ENCODE assay signal across 15 cellular contexts in genomic region chr16:67089101-67089500, GRCh38. TPM values are rescaled to one million over a fixed set of nuclear protein-coding genes. Genes with fewer than 3 reads are reported as not detected.
A peak's percentile ranks its signal among the peaks of the same experiment; 100 is the strongest.
DNase-seq lines count a peak whose midpoint lies in the region; ATAC-seq and TF ChIP-seq lines count a peak whose summit lies in the region.
"Had no signal": no experiment of that assay in that cellular context is flagged by ENCODE, and none has a peak within 500 bp of the region (broad histone marks: within the 10 kb centered on the region; RNA-seq: fewer than 3 reads in every experiment).

No MANE protein-coding gene starts in this region.

- peaks cover 5% of the 10 kb centered on the region for H3K36me3 Mint-ChIP-seq in activated naive CD4-positive, alpha-beta T cell treated with anti-CD3 and anti-CD28 coated beads, Interleukin-2, amount 50 U/mL, for 24 hours
- peaks cover 3% of the 10 kb centered on the region for H3K36me3 Mint-ChIP-seq in CD4-positive, CD25-positive, alpha-beta regulatory T cell
- peaks cover 11% of the 10 kb centered on the region for H3K36me3 Mint-ChIP-seq in nephron (ENCODE audit: low read depth)
- H3K36me3 Mint-ChIP-seq in activated T-cell treated with anti-CD3 and anti-CD28 coated beads, Interleukin-2, amount 50 U/mL, for 4 hours (ENCODE audit: insufficient read depth), result peaks cover 28% of the 10 kb centered on the region

- DNase-seq in activated naive CD4-positive, alpha-beta T cell (lab: John Stamatoyannopoulos, UW), result no peak
- no peak for DNase-seq in CD4-positive, CD25-positive, alpha-beta regulatory T cell
- DNase-seq in SK-N-MC (ENCODE audit: low read depth, low spot score) (no peak), cortex of kidney (lab: John Stamatoyannopoulos, UW) (no peak)
- no peak for DNase-seq in activated T-cell treated with anti-CD3 and anti-CD28 coated beads, Interleukin-2, amount 50 U/mL, for 4 hours
- DNase-seq: 8988T; ACHN; Calu3; CD4-positive, alpha-beta T cell; DMS 273 treated with DMSO at 0.1 percent for 48 hours had no signal

- H3K9me3 ChIP-seq in CD4-positive, CD25-positive, alpha-beta regulatory T cell (ENCODE audit: control insufficient read depth in 2 of 2, low read length in 2 of 2), result no peaks in the 10 kb centered on the region
- H3K9me3 ChIP-seq in SK-N-MC (ENCODE audit: low read depth, low read length), result no peaks in the 10 kb centered on the region
- H3K9me3 ChIP-seq: BLaER1 treated with 17β-estradiol and CSF1 and Interleukin-3, amounts not matched to agents 10 nM and 100 nM had no signal

- H3K27me3 ChIP-seq in CD4-positive, CD25-positive, alpha-beta regulatory T cell (ENCODE audit: control insufficient read depth, insufficient read depth, low read length), result no peaks in the 10 kb centered on the region
- H3K27me3 ChIP-seq: BLaER1 treated with 17β-estradiol and CSF1 and Interleukin-3, amounts not matched to agents 10 nM and 100 nM had no signal

- no peak overlapping the region for H3K9ac ChIP-seq in SK-N-MC (ENCODE audit: insufficient read length)
- H3K9ac ChIP-seq: BLaER1 treated with 17β-estradiol and CSF1 and Interleukin-3, amounts not matched to agents 10 nM and 100 nM had no signal

- H3K36me3 ChIP-seq in CD4-positive, CD25-positive, alpha-beta regulatory T cell (ENCODE audit: control insufficient read depth, insufficient read depth, low read length), result peaks cover 7% of the 10 kb centered on the region
- no peaks in the 10 kb centered on the region for H3K36me3 ChIP-seq in SK-N-MC (ENCODE audit: insufficient read depth, low read length)

- peaks cover 24% of the 10 kb centered on the region for H3K4me1 Mint-ChIP-seq in activated naive CD4-positive, alpha-beta T cell treated with anti-CD3 and anti-CD28 coated beads, Interleukin-2, amount 50 U/mL, for 24 hours
- H3K4me1 Mint-ChIP-seq in CD4-positive, CD25-positive, alpha-beta regulatory T cell, result peaks cover 9 to 24% (median 21%) of the 10 kb centered on the region in 4 donors
- peaks cover 64% of the 10 kb centered on the region for H3K4me1 Mint-ChIP-seq in nephron
- peaks cover 11% of the 10 kb centered on the region for H3K4me1 Mint-ChIP-seq in activated T-cell treated with anti-CD3 and anti-CD28 coated beads, Interleukin-2, amount 50 U/mL, for 4 hours (ENCODE audit: low read depth)

- H3K27ac Mint-ChIP-seq in activated naive CD4-positive, alpha-beta T cell treated with anti-CD3 and anti-CD28 coated beads, Interleukin-2, amount 50 U/mL, for 24 hours, result peak overlapping the region; percentile 47
- H3K27ac Mint-ChIP-seq in CD4-positive, CD25-positive, alpha-beta regulatory T cell, result peak overlapping the region; percentile 1 to 73 (median 12)
- H3K27ac Mint-ChIP-seq in nephron, result peak overlapping the region; percentile 87 to 93 (median 91)

- TF ChIP-seq CTCF in nephron (IDR thresholded peaks at IDR 0.05; ENCODE audit: unreplicated experiment in 3 of 3), result no peak

- no peaks in the 10 kb centered on the region for H3K4me1 ChIP-seq in CD4-positive, CD25-positive, alpha-beta regulatory T cell (ENCODE audit: control insufficient read depth, insufficient read depth, low read length, poor library complexity, severe bottlenecking)

- H3K4me3 Mint-ChIP-seq in activated naive CD4-positive, alpha-beta T cell treated with anti-CD3 and anti-CD28 coated beads, Interleukin-2, amount 50 U/mL, for 24 hours, result no peak overlapping the region
- H3K4me3 Mint-ChIP-seq in CD4-positive, CD25-positive, alpha-beta regulatory T cell, result no peak overlapping the region
- no peak overlapping the region for H3K4me3 Mint-ChIP-seq in nephron
- H3K4me3 Mint-ChIP-seq in activated T-cell treated with anti-CD3 and anti-CD28 coated beads, Interleukin-2, amount 50 U/mL, for 4 hours, result no peak overlapping the region
- H3K4me3 Mint-ChIP-seq: CD4-positive, alpha-beta T cell had no signal

- ATAC-seq in CD4-positive, CD25-positive, alpha-beta regulatory T cell (ENCODE audit: low read depth in 2 of 2), result no peak
- no peak for ATAC-seq in activated T-cell treated with anti-CD3 and anti-CD28 coated beads, Interleukin-2, amount 50 U/mL, for 4 hours
- ATAC-seq in SK-N-SH treated with all-trans-retinoic acid at 6 μM for 48 hours, result no peak
- ATAC-seq: HCT116 had no signal

- no peaks in the 10 kb centered on the region for H3K27me3 Mint-ChIP-seq in activated naive CD4-positive, alpha-beta T cell treated with anti-CD3 and anti-CD28 coated beads, Interleukin-2, amount 50 U/mL, for 24 hours
- no peaks in the 10 kb centered on the region for H3K27me3 Mint-ChIP-seq in CD4-positive, CD25-positive, alpha-beta regulatory T cell
- no peaks in the 10 kb centered on the region for H3K27me3 Mint-ChIP-seq in nephron (ENCODE audit: low read depth)
- no peaks in the 10 kb centered on the region for H3K27me3 Mint-ChIP-seq in activated T-cell treated with anti-CD3 and anti-CD28 coated beads, Interleukin-2, amount 50 U/mL, for 4 hours (ENCODE audit: low read depth)
- H3K27me3 Mint-ChIP-seq: CD4-positive, alpha-beta T cell had no signal

- no peak overlapping the region for H3K4me3 ChIP-seq in CD4-positive, CD25-positive, alpha-beta regulatory T cell (ENCODE audit: low read depth, low read length)
- no peak overlapping the region for H3K4me3 ChIP-seq in SK-N-MC
- H3K4me3 ChIP-seq: BLaER1 treated with 17β-estradiol and CSF1 and Interleukin-3, amounts not matched to agents 10 nM and 100 nM had no signal

- no peak overlapping the region for H3K27ac ChIP-seq in CD4-positive, CD25-positive, alpha-beta regulatory T cell (ENCODE audit: insufficient read depth, low read length, poor library complexity, severe bottlenecking)
- H3K27ac ChIP-seq in SK-N-MC, result peak overlapping the region; percentile 54; the same call in 1 of the 2 replicates

- H3K9me3 Mint-ChIP-seq in activated naive CD4-positive, alpha-beta T cell treated with anti-CD3 and anti-CD28 coated beads, Interleukin-2, amount 50 U/mL, for 24 hours, result no peaks in the 10 kb centered on the region
- no peaks in the 10 kb centered on the region for H3K9me3 Mint-ChIP-seq in CD4-positive, CD25-positive, alpha-beta regulatory T cell
- no peaks in the 10 kb centered on the region for H3K9me3 Mint-ChIP-seq in nephron
- no peaks in the 10 kb centered on the region for H3K9me3 Mint-ChIP-seq in activated T-cell treated with anti-CD3 and anti-CD28 coated beads, Interleukin-2, amount 50 U/mL, for 4 hours
- H3K9me3 Mint-ChIP-seq: CD4-positive, alpha-beta T cell had no signal

TF ChIP-seq in SK-N-SH treated with all-trans-retinoic acid at 6 μM for 48 hours, 23 proteins besides CTCF, POLR2A, EP300 and RAD21:
- TF ChIP-seq POU6F1 (CRISPR knock-in tag; IDR thresholded peaks at IDR 0.05; ENCODE audit: borderline replicate concordance, low read depth), result no peak
- TF ChIP-seq TCF4 (CRISPR knock-in tag; IDR thresholded peaks at IDR 0.05; ENCODE audit: borderline replicate concordance), result no peak
- TF ChIP-seq ISL1 (CRISPR knock-in tag; IDR thresholded peaks at IDR 0.05), result no peak
- TF ChIP-seq OSR1 (CRISPR knock-in tag; IDR thresholded peaks at IDR 0.05), result no peak
- TF ChIP-seq ARNTL (CRISPR knock-in tag; IDR thresholded peaks at IDR 0.05; ENCODE audit: borderline replicate concordance, low read depth), result no peak
- no peak for TF ChIP-seq CSRNP3 (CRISPR knock-in tag; IDR thresholded peaks at IDR 0.05)
- no peak for TF ChIP-seq SNAI2 (CRISPR knock-in tag; IDR thresholded peaks at IDR 0.05)

RNA-seq across cellular contexts. Expression of gene PHAF1, which starts 20.6 kb away (rescaled TPM):
- 19.2 TPM for total RNA-seq in CD4-positive, CD25-positive, alpha-beta regulatory T cell
- 10 to 100 TPM; 10.0 to 12.2 (median 11.4) TPM for polyA plus RNA-seq in CD4-positive, CD25-positive, alpha-beta regulatory T cell
- 10 to 100 TPM; 17.4 to 19.5 (median 18.6) TPM for total RNA-seq in activated T-cell treated with anti-CD3 and anti-CD28 coated beads, Interleukin-2, amount 50 U/mL, for 4 hours

Comparison
In these comparisons a context has a peak if more than half of its experiments do, and no peak if none do; other contexts are left out.
1. H3K27ac Mint-ChIP-seq: peak in every context shown above with its lines; median percentile 91 in nephron; 47 in activated naive CD4-positive, alpha-beta T cell treated with anti-CD3 and anti-CD28 coated beads, Interleukin-2, amount 50 U/mL, for 24 hours; 12 in CD4-positive, CD25-positive, alpha-beta regulatory T cell.